ENCODE assay signal across 8 cellular contexts in genomic region chr15:101641134-101641764, GRCh38. TPM values are rescaled to one million over a fixed set of nuclear protein-coding genes. Genes with fewer than 3 reads are reported as not detected.
DNase-seq lines count a peak whose midpoint lies in the region; ATAC-seq and TF ChIP-seq lines count a peak whose summit lies in the region.

No MANE protein-coding gene starts in this region.

- TF ChIP-seq CTCF in GM06990 (IDR thresholded peaks at IDR 0.05; ENCODE audit: insufficient read depth, low read length, poor library complexity, severe bottlenecking): peak; percentile 92

- no peaks in the 10 kb centered on the region for H3K9me3 Mint-ChIP-seq in activated CD4-positive, alpha-beta memory T cell treated with anti-CD3 and anti-CD28 coated beads, Interleukin-2, amount 10 ng/mL, durations not matched to agents 7 days and 5 days

- DNase-seq in GM06990 (ENCODE audit: extremely low read depth, insufficient read length) (peak; percentile 30), NCI-H526 treated with DMSO at 0.1 percent for 48 hours (lab: John Stamatoyannopoulos, UW) (peak; percentile 23), ecto neural progenitor cell (ENCODE audit: low spot score) (peak; percentile 72), lung microvascular endothelial cell (ENCODE audit: low read depth in 2 of 2) (peak; percentile 81 to 88)
- peak; percentile 86 for DNase-seq in activated CD4-positive, alpha-beta memory T cell treated with anti-CD3 and anti-CD28 coated beads, Interleukin-2, amount 10 ng/mL, durations not matched to agents 7 days and 5 days
- DNase-seq in stimulated activated CD8-positive, alpha-beta memory T cell treated with anti-CD3 and anti-CD28 coated beads, Interleukin-12 subunit alpha, Interleukin-12 subunit beta, amount 100 ng/mL, for 4 hours (ENCODE audit: low read depth): peak; percentile 39

- H3K36me3 Mint-ChIP-seq in activated CD4-positive, alpha-beta memory T cell treated with anti-CD3 and anti-CD28 coated beads, Interleukin-2, amount 10 ng/mL, durations not matched to agents 7 days and 5 days (ENCODE audit: low read depth): peaks cover 50% of the 10 kb centered on the region

- no peak overlapping the region for H3K4me3 ChIP-seq in GM06990 (replicated peaks; ENCODE audit: low read depth, low read length)

- CTCF ChIA-PET in activated CD4-positive, alpha-beta memory T cell treated with anti-CD3 and anti-CD28 coated beads, Interleukin-2, amount 10 ng/mL, durations not matched to agents 7 days and 5 days (lab: Charles Lee): interaction anchor here (0.8 to 4.3 kb wide), 30 partner anchors 9 to 633 kb away, joined by 3 to 48 read pairs (median 4); partner anchors contain the start of genes SNRPA1, TARS3 and TM2D3

- H3K27me3 Mint-ChIP-seq in activated CD4-positive, alpha-beta memory T cell treated with anti-CD3 and anti-CD28 coated beads, Interleukin-2, amount 10 ng/mL, durations not matched to agents 7 days and 5 days: no peaks in the 10 kb centered on the region

- POLR2A ChIA-PET in activated CD4-positive, alpha-beta memory T cell treated with anti-CD3 and anti-CD28 coated beads, Interleukin-2, amount 10 ng/mL, durations not matched to agents 7 days and 5 days (lab: Charles Lee): interaction anchor here (1.1 to 4.2 kb wide), 6 partner anchors 9 to 353 kb away, joined by 5 to 43 read pairs (median 14); partner anchors contain the start of genes SNRPA1 and TM2D3

- peak overlapping the region; percentile 84 for H3K27ac Mint-ChIP-seq in activated CD4-positive, alpha-beta memory T cell treated with anti-CD3 and anti-CD28 coated beads, Interleukin-2, amount 10 ng/mL, durations not matched to agents 7 days and 5 days

- peak; percentile 61 for ATAC-seq in HG02759 (IDR thresholded peaks at IDR 0.05; ENCODE audit: unreplicated experiment)
- ATAC-seq in GM19324 (IDR thresholded peaks at IDR 0.05; ENCODE audit: low FRiP score, unreplicated experiment): no peak

- H3K4me1 Mint-ChIP-seq in activated CD4-positive, alpha-beta memory T cell treated with anti-CD3 and anti-CD28 coated beads, Interleukin-2, amount 10 ng/mL, durations not matched to agents 7 days and 5 days: peaks cover 28% of the 10 kb centered on the region

- H3K27me3 ChIP-seq in GM06990 (replicated peaks; ENCODE audit: control insufficient read depth, insufficient read depth, low read length): no peaks in the 10 kb centered on the region

- peaks cover 13% of the 10 kb centered on the region for H3K36me3 ChIP-seq in GM06990 (ENCODE audit: control insufficient read depth, insufficient read depth, low read length)

- H3K4me3 Mint-ChIP-seq in activated CD4-positive, alpha-beta memory T cell treated with anti-CD3 and anti-CD28 coated beads, Interleukin-2, amount 10 ng/mL, durations not matched to agents 7 days and 5 days: peak overlapping the region; percentile 36

RNA-seq across cellular contexts. Expression of gene TM2D3, which starts 10.9 kb away (rescaled TPM):
- 10 to 100 TPM; 41.8 to 43.8 TPM for total RNA-seq in activated CD4-positive, alpha-beta memory T cell treated with anti-CD3 and anti-CD28 coated beads, Interleukin-2, amount 10 ng/mL, durations not matched to agents 7 days and 5 days
- 28.1 and 63.5 TPM in 2 replicates for total RNA-seq in lung microvascular endothelial cell

Comparison
In these comparisons a context has a peak if more than half of its experiments do, and no peak if none do; other contexts are left out.
1. DNase-seq: peak in every context shown above with its lines; median percentile 86 in activated CD4-positive, alpha-beta memory T cell treated with anti-CD3 and anti-CD28 coated beads, Interleukin-2, amount 10 ng/mL, durations not matched to agents 7 days and 5 days; 84 in lung microvascular endothelial cell; 72 in ecto neural progenitor cell; 39 in stimulated activated CD8-positive, alpha-beta memory T cell treated with anti-CD3 and anti-CD28 coated beads, Interleukin-12 subunit alpha, Interleukin-12 subunit beta, amount 100 ng/mL, for 4 hours; 30 in GM06990; 23 in NCI-H526 treated with DMSO at 0.1 percent for 48 hours.